Comparison of ENCODE assay signal across 9 cellular contexts in genomic region chrX:119698835-119699234, GRCh38. TPM values are rescaled to one million over a fixed set of nuclear protein-coding genes. Genes with fewer than 3 reads are reported as not detected.
DNase-seq lines count a peak whose midpoint lies in the region; FAIRE-seq and TF ChIP-seq lines count a peak whose summit lies in the region.
"Had no signal": no experiment of that assay in that cellular context is flagged by ENCODE, and none has a peak within 500 bp of the region (broad histone marks: within the 10 kb centered on the region; RNA-seq: fewer than 3 reads in every experiment).

No MANE protein-coding gene starts in this region.

- no peak for TF ChIP-seq POLR2A in H54 (IDR thresholded peaks at IDR 0.05; ENCODE audit: low read depth, low read length)

- peak; percentile 41 for DNase-seq in Caki2 (ENCODE audit: low read depth)
- DNase-seq in H54 (ENCODE audit: insufficient read length, low spot score) = peak; percentile 49
- peak; percentile 64 for DNase-seq in NCI-H748 treated with DMSO at 0.1 percent for 48 hours (lab: John Stamatoyannopoulos, UW)
- peak; percentile 46 for DNase-seq in cerebellum (ENCODE audit: low spot score)
- peak; percentile 74 for DNase-seq in myocyte (ENCODE audit: low read depth)
- DNase-seq in activated CD4-positive, CD25-positive, alpha-beta regulatory T cell (lab: John Stamatoyannopoulos, UW) = no peak
- no peak for DNase-seq in effector CD4-positive, alpha-beta T cell
- no peak for DNase-seq in retina

- in situ Hi-C loops in Caki2 (cut with HindIII; ENCODE audit: low pct_unique_long_range_greater_than_20kb, low sequenced_read_pairs) = no loop called here

- FAIRE-seq in H54 (lab: Jason Lieb, UNC) = peak; percentile 50

RNA-seq across cellular contexts. Expression of gene SEPTIN6, which starts 5.9 kb away (rescaled TPM):
- 5.3 and 11.7 TPM in 2 replicates for total RNA-seq in Caki2 (2014; rRNA removed; shearing (Covaris generic); ENCODE audit: low replicate concordance)
- total RNA-seq in cerebellum (45.1 TPM), myocyte (3.9 and 4.3 TPM in 2 replicates)
- 4.2 TPM for polyA plus RNA-seq in myocyte (2012)

RNA-seq across cellular contexts. Expression of gene SOWAHD, which starts 59.6 kb away (rescaled TPM):
- 1.5 TPM in 1 of 2 replicates, not detected in the other for total RNA-seq in Caki2 (2014; rRNA removed; shearing (Covaris generic); ENCODE audit: low replicate concordance)
- total RNA-seq in cerebellum (0.91 TPM), myocyte (0.31 TPM in 1 of 2 replicates, not detected in the other)
- polyA plus RNA-seq in myocyte (2012) = 0.20 TPM
- total RNA-seq: pulmonary artery endothelial cell had no signal

Comparison
In these comparisons a context has a peak if more than half of its experiments do, and no peak if none do; other contexts are left out.
1. DNase-seq: peak in Caki2 (single experiment), H54 (single experiment), NCI-H748 treated with DMSO at 0.1 percent for 48 hours (single experiment), cerebellum (single experiment) and myocyte (single experiment); none in activated CD4-positive, CD25-positive, alpha-beta regulatory T cell (0 of 4), effector CD4-positive, alpha-beta T cell (single experiment) and retina (single experiment).